26 cellular contexts compared by ENCODE assay signal in genomic region chr5:93385665-93386064, GRCh38.
DNase-seq lines count a peak whose midpoint lies in the region; ATAC-seq, FAIRE-seq and TF ChIP-seq lines count a peak whose summit lies in the region.
"Had no signal": no experiment of that assay in that cellular context is flagged by ENCODE, and none has a peak within 500 bp of the region (broad histone marks: within the 10 kb centered on the region; RNA-seq: fewer than 3 reads in every experiment).

No MANE protein-coding gene starts in this region.

- no peak overlapping the region for H3K9ac ChIP-seq in astrocyte (ENCODE audit: low read length)

- H2AFZ ChIP-seq in astrocyte (ENCODE audit: low read depth, low read length): no peak overlapping the region

- TF ChIP-seq POLR2A in breast epithelium (IDR thresholded peaks at IDR 0.05): no peak

- BruUV-seq in MCF 10A (replicated peaks; lab: Mats Ljungman, UMichigan): no TSS peak

- no peaks in the 10 kb centered on the region for H3K27me3 ChIP-seq in breast epithelium
- no peaks in the 10 kb centered on the region for H3K27me3 ChIP-seq in astrocyte (ENCODE audit: insufficient read depth, low read length)
- no peaks in the 10 kb centered on the region for H3K27me3 ChIP-seq in CD4-positive, alpha-beta memory T cell (ENCODE audit: insufficient read depth, low read length)
- H3K27me3 ChIP-seq: adrenal gland, gastrocnemius medialis had no signal

- no peaks in the 10 kb centered on the region for H4K20me1 ChIP-seq in astrocyte (ENCODE audit: insufficient read depth, low read length)

- ATAC-seq in stimulated activated naive CD8-positive, alpha-beta T cell treated with anti-CD3 and anti-CD28 coated beads, Interleukin-15, Interleukin-2, amounts not matched to agents 100 U/mL and 50 U/mL, for 24 hours: no peak
- ATAC-seq: left cardiac atrium had no signal

- H3K4me1 ChIP-seq in breast epithelium (no peaks in the 10 kb centered on the region), astrocyte (ENCODE audit: insufficient read depth, low read length) (peaks cover 6% of the 10 kb centered on the region)
- no peaks in the 10 kb centered on the region for H3K4me1 ChIP-seq in CD4-positive, alpha-beta memory T cell (ENCODE audit: insufficient read depth, low read length)
- H3K4me1 ChIP-seq: adrenal gland, gastrocnemius medialis, prostate gland had no signal

- POLR2A ChIA-PET in MCF 10A (lab: Yijun Ruan, JAX): interaction anchor here (0.6 kb wide), 1 partner anchor 12 kb away, joined by 3 read pairs; no protein-coding TSS in a partner anchor
- POLR2A ChIA-PET in CD4-positive, alpha-beta memory T cell (lab: Charles Lee; ENCODE audit: partially characterized antibody): no interaction called here

- H3K4me1 Mint-ChIP-seq in MCF 10A (ENCODE audit: insufficient read depth, unreplicated experiment): no peaks in the 10 kb centered on the region
- H3K4me1 Mint-ChIP-seq in astrocyte (ENCODE audit: low read depth, unreplicated experiment): peaks cover 2% of the 10 kb centered on the region
- H3K4me1 Mint-ChIP-seq in activated naive CD4-positive, alpha-beta T cell treated with anti-CD3 and anti-CD28 coated beads for 36 hours (ENCODE audit: low read depth): no peaks in the 10 kb centered on the region
- no peaks in the 10 kb centered on the region for H3K4me1 Mint-ChIP-seq in CD4-positive, alpha-beta memory T cell

- DNase-seq in MCF 10A (ENCODE audit: unreplicated experiment) (peak; percentile 37), breast epithelium (ENCODE audit: low spot score in 2 of 2) (no peak), astrocyte (ENCODE audit: low read depth) (peak; percentile 70), fibroblast of villous mesenchyme (ENCODE audit: low read depth) (peak; percentile 66)
- DNase-seq in activated naive CD4-positive, alpha-beta T cell treated with anti-CD3 and anti-CD28 coated beads for 36 hours: no peak
- DNase-seq in stimulated activated naive CD8-positive, alpha-beta T cell treated with anti-CD3 and anti-CD28 coated beads, Interleukin-15, Interleukin-2, amounts not matched to agents 100 U/mL and 50 U/mL, for 24 hours: no peak
- DNase-seq in CD4-positive, alpha-beta memory T cell: no peak
- DNase-seq in activated CD8-positive, alpha-beta memory T cell treated with anti-CD3 and anti-CD28 coated beads for 24 hours: no peak
- DNase-seq: activated CD4-positive, alpha-beta T cell treated with anti-CD3 and anti-CD28 coated beads, Interleukin-2, amount 50 U/mL, for 1 hour; activated CD8-positive, alpha-beta memory T cell treated with anti-CD3 and anti-CD28 coated beads, Interleukin-2, amount 50 U/mL, for 48 hours; activated effector memory CD4-positive, alpha-beta T cell treated with Interleukin-2 at 50 U/mL for 16 hours; adrenal gland; C1 segment of cervical spinal cord; DMS53; gastrocnemius medialis; KG1; left cardiac atrium; NCI-H1048; NCI-H2029; NCI-H510A treated with DMSO at 0.1 percent for 48 hours; SIG-M5; small intestine; stimulated activated CD4-positive, alpha-beta T cell treated with anti-CD3 and anti-CD28 coated beads, Interleukin-4, amount 100 ng/mL, for 4 hours; T-helper 1 cell had no signal

- no peak overlapping the region for H3K4me3 ChIP-seq in breast epithelium
- no peak overlapping the region for H3K4me3 ChIP-seq in astrocyte (ENCODE audit: insufficient read depth, low read depth, low read length)
- H3K4me3 ChIP-seq in fibroblast of villous mesenchyme (ENCODE audit: low read depth, low read length): no peak overlapping the region
- no peak overlapping the region for H3K4me3 ChIP-seq in CD4-positive, alpha-beta memory T cell (ENCODE audit: low read length in 2 of 2)
- H3K4me3 ChIP-seq: adrenal gland, gastrocnemius medialis, prostate gland had no signal

- CTCF ChIA-PET in MCF 10A (lab: Yijun Ruan, JAX): no interaction called here
- CTCF ChIA-PET in activated naive CD4-positive, alpha-beta T cell treated with anti-CD3 and anti-CD28 coated beads for 36 hours (lab: Charles Lee): no interaction called here
- CTCF ChIA-PET in CD4-positive, alpha-beta memory T cell (lab: Charles Lee; ENCODE audit: partially characterized antibody): no interaction called here

- H3K4me3 Mint-ChIP-seq in MCF 10A (ENCODE audit: unreplicated experiment) (no peak overlapping the region), astrocyte (ENCODE audit: unreplicated experiment) (no peak overlapping the region)
- H3K4me3 Mint-ChIP-seq in activated naive CD4-positive, alpha-beta T cell treated with anti-CD3 and anti-CD28 coated beads for 36 hours: no peak overlapping the region
- H3K4me3 Mint-ChIP-seq in CD4-positive, alpha-beta memory T cell: no peak overlapping the region

- FAIRE-seq in astrocyte (lab: Jason Lieb, UNC): no peak
- FAIRE-seq: GM12892, small intestine had no signal

- H3K27me3 Mint-ChIP-seq in MCF 10A (ENCODE audit: insufficient read depth, unreplicated experiment) (no peaks in the 10 kb centered on the region), astrocyte (ENCODE audit: low read depth, unreplicated experiment) (no peaks in the 10 kb centered on the region)
- no peaks in the 10 kb centered on the region for H3K27me3 Mint-ChIP-seq in activated naive CD4-positive, alpha-beta T cell treated with anti-CD3 and anti-CD28 coated beads for 36 hours (ENCODE audit: low read depth)
- no peaks in the 10 kb centered on the region for H3K27me3 Mint-ChIP-seq in CD4-positive, alpha-beta memory T cell

- H3K9me3 ChIP-seq in breast epithelium (peaks cover 0 to 5% of the 10 kb centered on the region in 2 donors), astrocyte (ENCODE audit: insufficient read depth, low read depth, low read length) (no peaks in the 10 kb centered on the region)
- no peaks in the 10 kb centered on the region for H3K9me3 ChIP-seq in CD4-positive, alpha-beta memory T cell (ENCODE audit: control insufficient read depth in 1 of 2, low read length in 2 of 2)
- H3K9me3 ChIP-seq: adrenal gland, gastrocnemius medialis, prostate gland had no signal

- TF ChIP-seq CTCF in MCF 10A (IDR thresholded peaks at IDR 0.05; ENCODE audit: unreplicated experiment): no peak
- no peak for TF ChIP-seq CTCF in breast epithelium (IDR thresholded peaks at IDR 0.05)
- no peak for TF ChIP-seq CTCF in astrocyte (IDR thresholded peaks at IDR 0.05; ENCODE audit: insufficient read depth, low read depth, low read length)
- no peak for TF ChIP-seq CTCF in fibroblast of villous mesenchyme (IDR thresholded peaks at IDR 0.05; ENCODE audit: insufficient read depth, low read depth, low read length)

- H3K27ac ChIP-seq in breast epithelium: no peak overlapping the region
- H3K27ac ChIP-seq in astrocyte (ENCODE audit: low read depth, low read length): no peak overlapping the region
- H3K27ac ChIP-seq in CD4-positive, alpha-beta memory T cell (ENCODE audit: low read depth, low read length): no peak overlapping the region
- H3K27ac ChIP-seq: adrenal gland, gastrocnemius medialis, prostate gland had no signal

- H3K36me3 Mint-ChIP-seq in MCF 10A (ENCODE audit: insufficient read depth, unreplicated experiment) (no peaks in the 10 kb centered on the region), astrocyte (ENCODE audit: low read depth, unreplicated experiment) (no peaks in the 10 kb centered on the region)
- no peaks in the 10 kb centered on the region for H3K36me3 Mint-ChIP-seq in activated naive CD4-positive, alpha-beta T cell treated with anti-CD3 and anti-CD28 coated beads for 36 hours (ENCODE audit: low read depth)
- H3K36me3 Mint-ChIP-seq in CD4-positive, alpha-beta memory T cell: no peaks in the 10 kb centered on the region

- no peaks in the 10 kb centered on the region for H3K79me2 ChIP-seq in astrocyte (ENCODE audit: insufficient read depth, low read length)

- no peak overlapping the region for H3K4me2 ChIP-seq in astrocyte (ENCODE audit: low read length)

- H3K27ac Mint-ChIP-seq in MCF 10A (ENCODE audit: low read depth, unreplicated experiment) (no peak overlapping the region), astrocyte (ENCODE audit: unreplicated experiment) (no peak overlapping the region)
- H3K27ac Mint-ChIP-seq in activated naive CD4-positive, alpha-beta T cell treated with anti-CD3 and anti-CD28 coated beads for 36 hours: no peak overlapping the region
- H3K27ac Mint-ChIP-seq in CD4-positive, alpha-beta memory T cell: no peak overlapping the region

- H3K9me3 Mint-ChIP-seq in MCF 10A (ENCODE audit: unreplicated experiment): no peaks in the 10 kb centered on the region
- H3K9me3 Mint-ChIP-seq in astrocyte (ENCODE audit: unreplicated experiment): no peaks in the 10 kb centered on the region
- no peaks in the 10 kb centered on the region for H3K9me3 Mint-ChIP-seq in activated naive CD4-positive, alpha-beta T cell treated with anti-CD3 and anti-CD28 coated beads for 36 hours
- peaks cover 0 to 5% (median 0%) of the 10 kb centered on the region in 8 donors for H3K9me3 Mint-ChIP-seq in CD4-positive, alpha-beta memory T cell

- intact Hi-C loops in MCF 10A (cut with micrococcal nuclease): no loop called here
- intact Hi-C loops in breast epithelium (cut with DNase I; ENCODE audit: low total_unique reads): no loop called here
- intact Hi-C loops in activated naive CD4-positive, alpha-beta T cell treated with anti-CD3 and anti-CD28 coated beads for 36 hours (cut with micrococcal nuclease): no loop called here
- intact Hi-C loops in CD4-positive, alpha-beta memory T cell (cut with micrococcal nuclease): no loop called here

- H3K36me3 ChIP-seq in breast epithelium: no peaks in the 10 kb centered on the region
- H3K36me3 ChIP-seq in astrocyte (ENCODE audit: insufficient read depth, low read length): no peaks in the 10 kb centered on the region
- no peaks in the 10 kb centered on the region for H3K36me3 ChIP-seq in CD4-positive, alpha-beta memory T cell (ENCODE audit: insufficient read depth, low read length)
- H3K36me3 ChIP-seq: adrenal gland, gastrocnemius medialis, prostate gland had no signal

Comparison
In these comparisons a context has a peak if more than half of its experiments do, and no peak if none do; other contexts are left out.
1. DNase-seq: peak in MCF 10A (single experiment), astrocyte (single experiment) and fibroblast of villous mesenchyme (single experiment); none in breast epithelium (0 of 2), activated naive CD4-positive, alpha-beta T cell treated with anti-CD3 and anti-CD28 coated beads for 36 hours (single experiment), stimulated activated naive CD8-positive, alpha-beta T cell treated with anti-CD3 and anti-CD28 coated beads, Interleukin-15, Interleukin-2, amounts not matched to agents 100 U/mL and 50 U/mL, for 24 hours (single experiment), CD4-positive, alpha-beta memory T cell (0 of 5) and activated CD8-positive, alpha-beta memory T cell treated with anti-CD3 and anti-CD28 coated beads for 24 hours (single experiment).